7 cellular contexts compared by ENCODE assay signal in the genomic region with DNA sequence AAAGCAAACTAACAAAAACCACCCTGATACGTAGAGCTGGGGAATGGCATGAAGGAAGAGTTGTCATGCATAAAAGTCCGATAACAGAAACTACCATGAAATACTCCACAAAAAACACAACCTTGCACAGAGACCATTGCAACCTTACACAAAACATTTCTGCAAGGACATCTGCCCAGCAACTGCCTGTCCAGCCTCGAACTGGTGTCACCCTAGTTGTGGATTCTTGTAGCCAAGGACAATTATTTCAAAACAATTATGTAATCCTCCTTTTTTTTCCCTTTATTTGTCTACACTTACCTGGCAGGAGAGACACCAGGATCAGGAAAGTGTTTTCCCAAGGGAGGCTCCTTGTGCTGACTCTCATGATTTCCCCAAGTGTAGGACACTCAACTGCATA.
"Had no signal": no experiment of that assay in that cellular context is flagged by ENCODE, and none has a peak within 500 bp of the region (broad histone marks: within the 10 kb centered on the region; RNA-seq: fewer than 3 reads in every experiment).

No MANE protein-coding gene starts in this region.

- DNase-seq: GM23248, GOT3, H7, HFFc6 had no signal

- H3K27ac ChIP-seq: GM23248, HL-60 had no signal

- ATAC-seq: HCT116, HepG2 had no signal
